In genomic region chr1:226608699-226609505, GRCh38 we compare ENCODE assay signal across 9 cellular contexts.
DNase-seq lines count a peak whose midpoint lies in the region; ATAC-seq and TF ChIP-seq lines count a peak whose summit lies in the region.
"Had no signal": no experiment of that assay in that cellular context is flagged by ENCODE, and none has a peak within 500 bp of the region (broad histone marks: within the 10 kb centered on the region; RNA-seq: fewer than 3 reads in every experiment).

No MANE protein-coding gene starts in this region.

- TF ChIP-seq CTCF in CD8-positive, alpha-beta T cell (IDR thresholded peaks at IDR 0.05), result peak; percentile 77
- TF ChIP-seq CTCF in coronary artery (IDR thresholded peaks at IDR 0.05) (peak; percentile 85), lung (IDR thresholded peaks at IDR 0.05; ENCODE audit: control extremely low read depth, extremely low read depth) (peak; percentile 40)

- intact Hi-C loops in CD8-positive, alpha-beta T cell (cut with DNase I, micrococcal nuclease), result loop anchor here in 1 of 2 experiments (1.0 kb wide), 1 partner anchor 185 kb away; no protein-coding TSS in a partner anchor

- CTCF ChIA-PET in CD8-positive, alpha-beta T cell (lab: Charles Lee), result interaction anchor here (0.6 to 5.2 kb wide), 21 partner anchors 11 to 425 kb away, joined by 3 to 43 read pairs (median 4); partner anchors contain the start of gene PARP1

- no peak overlapping the region for H3K4me3 Mint-ChIP-seq in CD8-positive, alpha-beta T cell
- H3K4me3 Mint-ChIP-seq: IgD-negative memory B cell had no signal

- peak; percentile 33 to 80 (median 69) for DNase-seq in CD8-positive, alpha-beta T cell
- DNase-seq in HAP-1 (ENCODE audit: low spot score in 2 of 2), result peak; percentile 64 to 89
- peak; percentile 74 for DNase-seq in NCI-H2227 (lab: John Stamatoyannopoulos, UW; ENCODE audit: unreplicated experiment)
- peak; percentile 80 for DNase-seq in activated CD4-positive, alpha-beta T cell treated with anti-CD3 and anti-CD28 coated beads for 48 hours
- DNase-seq in coronary artery (ENCODE audit: low spot score), result peak; percentile 77
- DNase-seq in lung (ENCODE audit: low spot score), result peak; percentile 54
- DNase-seq in stimulated activated CD8-positive, alpha-beta memory T cell treated with anti-CD3 and anti-CD28 coated beads, Interleukin-15, amount 100 ng/mL, for 48 hours (ENCODE audit: low read depth in 2 of 2), result peak; percentile 40 to 43
- DNase-seq in cortex of kidney (lab: John Stamatoyannopoulos, UW), result no peak

- no peak overlapping the region for H3K4me3 ChIP-seq in CD8-positive, alpha-beta T cell (ENCODE audit: low read depth, low read length)
- no peak overlapping the region for H3K4me3 ChIP-seq in HAP-1
- H3K4me3 ChIP-seq in coronary artery, result no peak overlapping the region
- H3K4me3 ChIP-seq in lung, result no peak overlapping the region

- ATAC-seq in CD8-positive, alpha-beta T cell, result peak; percentile 77
- no peak for ATAC-seq in lung (ENCODE audit: insufficient read depth, low FRiP score)

- no peaks in the 10 kb centered on the region for H3K9me3 Mint-ChIP-seq in CD8-positive, alpha-beta T cell
- H3K9me3 Mint-ChIP-seq: IgD-negative memory B cell had no signal

- no peaks in the 10 kb centered on the region for H3K36me3 ChIP-seq in CD8-positive, alpha-beta T cell (ENCODE audit: insufficient read depth, low read length)
- H3K36me3 ChIP-seq in HAP-1 (replicated peaks), result no peaks in the 10 kb centered on the region
- H3K36me3 ChIP-seq in lung (ENCODE audit: control insufficient read depth in 2 of 2, insufficient read depth in 2 of 2, low read length in 2 of 2), result no peaks in the 10 kb centered on the region

- POLR2A ChIA-PET in CD8-positive, alpha-beta T cell (lab: Charles Lee), result interaction anchor here (1.0 kb wide), 1 partner anchor 273 kb away, joined by 3 read pairs; no protein-coding TSS in a partner anchor

- H3K27me3 ChIP-seq in CD8-positive, alpha-beta T cell (ENCODE audit: insufficient read depth, low read length), result no peaks in the 10 kb centered on the region
- H3K27me3 ChIP-seq in HAP-1 (ENCODE audit: low read depth), result no peaks in the 10 kb centered on the region; the same call in 1 of the 2 replicates
- no peaks in the 10 kb centered on the region for H3K27me3 ChIP-seq in lung (ENCODE audit: control insufficient read depth, insufficient read depth)

- H3K27ac ChIP-seq in CD8-positive, alpha-beta T cell (ENCODE audit: low read depth, low read length), result no peak overlapping the region
- H3K27ac ChIP-seq in coronary artery (no peak overlapping the region), lung (ENCODE audit: low read depth in 1 of 2, low read length in 1 of 2) (no peak overlapping the region)

- WGBS in lung, 2 donors, result 64 to 66% methylated on average over 18 of the region's 18 CpGs

- H3K9me3 ChIP-seq in CD8-positive, alpha-beta T cell (ENCODE audit: low read length), result no peaks in the 10 kb centered on the region
- no peaks in the 10 kb centered on the region for H3K9me3 ChIP-seq in HAP-1
- no peaks in the 10 kb centered on the region for H3K9me3 ChIP-seq in lung (ENCODE audit: control insufficient read depth in 2 of 2, insufficient read depth in 1 of 2, low read length in 1 of 2)

- in situ Hi-C loops in HAP-1 (cut with MboI; ENCODE audit: low sequenced_read_pairs), result no loop called here

- H3K36me3 Mint-ChIP-seq in CD8-positive, alpha-beta T cell, result no peaks in the 10 kb centered on the region
- H3K36me3 Mint-ChIP-seq: IgD-negative memory B cell had no signal

- H3K4me1 Mint-ChIP-seq in CD8-positive, alpha-beta T cell (ENCODE audit: low read depth), result no peaks in the 10 kb centered on the region
- H3K4me1 Mint-ChIP-seq: IgD-negative memory B cell had no signal

- peaks cover 3% of the 10 kb centered on the region for H3K27me3 Mint-ChIP-seq in CD8-positive, alpha-beta T cell (ENCODE audit: low read depth)

- H3K27ac Mint-ChIP-seq in CD8-positive, alpha-beta T cell, result no peak overlapping the region

- H3K4me1 ChIP-seq in CD8-positive, alpha-beta T cell (ENCODE audit: insufficient read depth, low read length), result no peaks in the 10 kb centered on the region
- peaks cover 3% of the 10 kb centered on the region for H3K4me1 ChIP-seq in HAP-1
- H3K4me1 ChIP-seq in lung (ENCODE audit: control insufficient read depth in 2 of 2, insufficient read depth in 2 of 2, low read length in 2 of 2), result no peaks in the 10 kb centered on the region
